Comparison of ENCODE assay signal across 1 cellular context in genomic region chr12:121490401-121491257, GRCh38.
TF ChIP-seq lines count a peak whose summit lies in the region.

No MANE protein-coding gene starts in this region.

TF ChIP-seq in HepG2, 621 proteins besides CTCF, POLR2A, EP300 and RAD21 (continued from another document and continues in another):
- TF ChIP-seq SMAD1 (CRISPR knock-in tag; IDR thresholded peaks at IDR 0.05; ENCODE audit: borderline replicate concordance, low read depth) (no peak), ATF3 (CRISPR knock-in tag; IDR thresholded peaks at IDR 0.05) (no peak), ZNF567 (CRISPR knock-in tag; IDR thresholded peaks at IDR 0.05; ENCODE audit: borderline replicate concordance) (no peak), GFI1 (CRISPR knock-in tag; IDR thresholded peaks at IDR 0.05; ENCODE audit: borderline replicate concordance) (peak; percentile 81), ZNF660 (CRISPR knock-in tag; IDR thresholded peaks at IDR 0.05; ENCODE audit: borderline replicate concordance, low read depth) (no peak), FOXJ3 (CRISPR knock-in tag; IDR thresholded peaks at IDR 0.05; ENCODE audit: borderline replicate concordance) (peak; percentile 73), SOX6 (IDR thresholded peaks at IDR 0.05) (no peak), SOX6 (CRISPR knock-in tag; IDR thresholded peaks at IDR 0.05) (peak; percentile 99), TARDBP (CRISPR knock-in tag; IDR thresholded peaks at IDR 0.05) (peak; percentile 52), PAX8 (CRISPR knock-in tag; IDR thresholded peaks at IDR 0.05; ENCODE audit: borderline replicate concordance) (no peak), ZNF800 (CRISPR knock-in tag; IDR thresholded peaks at IDR 0.05) (0 out of 2 replicates have a peak, but pooled peaks have one; percentile 42), SIX1 (CRISPR knock-in tag; IDR thresholded peaks at IDR 0.05; ENCODE audit: borderline replicate concordance) (peak; percentile 99), GZF1 (CRISPR knock-in tag; IDR thresholded peaks at IDR 0.05) (no peak), HHEX (CRISPR knock-in tag; IDR thresholded peaks at IDR 0.05) (peak; percentile 34), ZNF644 (CRISPR knock-in tag; IDR thresholded peaks at IDR 0.05; ENCODE audit: low read depth) (peak; percentile 76), ZBTB10 (CRISPR knock-in tag; IDR thresholded peaks at IDR 0.05; ENCODE audit: borderline replicate concordance) (0 out of 2 replicates have a peak, but pooled peaks have one; percentile 46), PPARG (CRISPR knock-in tag; conservative IDR thresholded peaks at IDR 0.05) (peak; percentile 89), ATF7 (IDR thresholded peaks at IDR 0.05) (no peak; the same call in 1 of the 2 replicates), ATF7 (CRISPR knock-in tag; IDR thresholded peaks at IDR 0.05) (peak; percentile 83), KAT8 (CRISPR knock-in tag; IDR thresholded peaks at IDR 0.05) (peak; percentile 72), NONO (IDR thresholded peaks at IDR 0.05) (no peak), NONO (CRISPR knock-in tag; conservative IDR thresholded peaks at IDR 0.05) (peak; percentile 60; the same call in 1 of the 2 replicates), ATF1 (CRISPR knock-in tag; IDR thresholded peaks at IDR 0.05) (0 out of 2 replicates have a peak, but pooled peaks have one; percentile 53), PHF5A (CRISPR knock-in tag; IDR thresholded peaks at IDR 0.05; ENCODE audit: low read depth, unreplicated experiment) (peak; percentile 35), ZNF546 (CRISPR knock-in tag; conservative IDR thresholded peaks at IDR 0.05) (0 out of 2 replicates have a peak, but pooled peaks have one; percentile 11), ELF3 (CRISPR knock-in tag; IDR thresholded peaks at IDR 0.05) (peak; percentile 60), ZNF609 (CRISPR knock-in tag; IDR thresholded peaks at IDR 0.05; ENCODE audit: borderline replicate concordance) (peak; percentile 94; the same call in 1 of the 2 replicates), ELF4 (CRISPR knock-in tag; IDR thresholded peaks at IDR 0.05; ENCODE audit: borderline replicate concordance) (no peak), FOXP4 (CRISPR knock-in tag; IDR thresholded peaks at IDR 0.05) (peak; percentile 94), HMG20B (CRISPR knock-in tag; conservative IDR thresholded peaks at IDR 0.05) (peak; percentile 69; the same call in 1 of the 2 replicates), ZNF136 (CRISPR knock-in tag; IDR thresholded peaks at IDR 0.05; ENCODE audit: low read depth) (no peak), DPF2 (CRISPR knock-in tag; IDR thresholded peaks at IDR 0.05; ENCODE audit: borderline replicate concordance, low read depth) (peak; percentile 55), FOXM1 (CRISPR knock-in tag; IDR thresholded peaks at IDR 0.05) (no peak), NBN (conservative IDR thresholded peaks at IDR 0.05) (no peak), ZSCAN5A (CRISPR knock-in tag; IDR thresholded peaks at IDR 0.05; ENCODE audit: borderline replicate concordance) (0 out of 2 replicates have a peak, but pooled peaks have one; percentile 51), MED13 (CRISPR knock-in tag; IDR thresholded peaks at IDR 0.05) (peak; percentile 87)
- TF ChIP-seq, protein P1, sequence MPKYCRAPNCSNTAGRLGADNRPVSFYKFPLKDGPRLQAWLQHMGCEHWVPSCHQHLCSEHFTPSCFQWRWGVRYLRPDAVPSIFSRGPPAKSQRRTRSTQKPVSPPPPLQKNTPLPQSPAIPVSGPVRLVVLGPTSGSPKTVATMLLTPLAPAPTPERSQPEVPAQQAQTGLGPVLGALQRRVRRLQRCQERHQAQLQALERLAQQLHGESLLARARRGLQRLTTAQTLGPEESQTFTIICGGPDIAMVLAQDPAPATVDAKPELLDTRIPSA (CRISPR knock-in tag; IDR thresholded peaks at IDR 0.05; ENCODE audit: borderline replicate concordance): no peak
- TF ChIP-seq, protein P2, sequence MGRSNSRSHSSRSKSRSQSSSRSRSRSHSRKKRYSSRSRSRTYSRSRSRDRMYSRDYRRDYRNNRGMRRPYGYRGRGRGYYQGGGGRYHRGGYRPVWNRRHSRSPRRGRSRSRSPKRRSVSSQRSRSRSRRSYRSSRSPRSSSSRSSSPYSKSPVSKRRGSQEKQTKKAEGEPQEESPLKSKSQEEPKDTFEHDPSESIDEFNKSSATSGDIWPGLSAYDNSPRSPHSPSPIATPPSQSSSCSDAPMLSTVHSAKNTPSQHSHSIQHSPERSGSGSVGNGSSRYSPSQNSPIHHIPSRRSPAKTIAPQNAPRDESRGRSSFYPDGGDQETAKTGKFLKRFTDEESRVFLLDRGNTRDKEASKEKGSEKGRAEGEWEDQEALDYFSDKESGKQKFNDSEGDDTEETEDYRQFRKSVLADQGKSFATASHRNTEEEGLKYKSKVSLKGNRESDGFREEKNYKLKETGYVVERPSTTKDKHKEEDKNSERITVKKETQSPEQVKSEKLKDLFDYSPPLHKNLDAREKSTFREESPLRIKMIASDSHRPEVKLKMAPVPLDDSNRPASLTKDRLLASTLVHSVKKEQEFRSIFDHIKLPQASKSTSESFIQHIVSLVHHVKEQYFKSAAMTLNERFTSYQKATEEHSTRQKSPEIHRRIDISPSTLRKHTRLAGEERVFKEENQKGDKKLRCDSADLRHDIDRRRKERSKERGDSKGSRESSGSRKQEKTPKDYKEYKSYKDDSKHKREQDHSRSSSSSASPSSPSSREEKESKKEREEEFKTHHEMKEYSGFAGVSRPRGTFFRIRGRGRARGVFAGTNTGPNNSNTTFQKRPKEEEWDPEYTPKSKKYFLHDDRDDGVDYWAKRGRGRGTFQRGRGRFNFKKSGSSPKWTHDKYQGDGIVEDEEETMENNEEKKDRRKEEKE (IDR thresholded peaks at IDR 0.05): no peak
- TF ChIP-seq, protein P3, sequence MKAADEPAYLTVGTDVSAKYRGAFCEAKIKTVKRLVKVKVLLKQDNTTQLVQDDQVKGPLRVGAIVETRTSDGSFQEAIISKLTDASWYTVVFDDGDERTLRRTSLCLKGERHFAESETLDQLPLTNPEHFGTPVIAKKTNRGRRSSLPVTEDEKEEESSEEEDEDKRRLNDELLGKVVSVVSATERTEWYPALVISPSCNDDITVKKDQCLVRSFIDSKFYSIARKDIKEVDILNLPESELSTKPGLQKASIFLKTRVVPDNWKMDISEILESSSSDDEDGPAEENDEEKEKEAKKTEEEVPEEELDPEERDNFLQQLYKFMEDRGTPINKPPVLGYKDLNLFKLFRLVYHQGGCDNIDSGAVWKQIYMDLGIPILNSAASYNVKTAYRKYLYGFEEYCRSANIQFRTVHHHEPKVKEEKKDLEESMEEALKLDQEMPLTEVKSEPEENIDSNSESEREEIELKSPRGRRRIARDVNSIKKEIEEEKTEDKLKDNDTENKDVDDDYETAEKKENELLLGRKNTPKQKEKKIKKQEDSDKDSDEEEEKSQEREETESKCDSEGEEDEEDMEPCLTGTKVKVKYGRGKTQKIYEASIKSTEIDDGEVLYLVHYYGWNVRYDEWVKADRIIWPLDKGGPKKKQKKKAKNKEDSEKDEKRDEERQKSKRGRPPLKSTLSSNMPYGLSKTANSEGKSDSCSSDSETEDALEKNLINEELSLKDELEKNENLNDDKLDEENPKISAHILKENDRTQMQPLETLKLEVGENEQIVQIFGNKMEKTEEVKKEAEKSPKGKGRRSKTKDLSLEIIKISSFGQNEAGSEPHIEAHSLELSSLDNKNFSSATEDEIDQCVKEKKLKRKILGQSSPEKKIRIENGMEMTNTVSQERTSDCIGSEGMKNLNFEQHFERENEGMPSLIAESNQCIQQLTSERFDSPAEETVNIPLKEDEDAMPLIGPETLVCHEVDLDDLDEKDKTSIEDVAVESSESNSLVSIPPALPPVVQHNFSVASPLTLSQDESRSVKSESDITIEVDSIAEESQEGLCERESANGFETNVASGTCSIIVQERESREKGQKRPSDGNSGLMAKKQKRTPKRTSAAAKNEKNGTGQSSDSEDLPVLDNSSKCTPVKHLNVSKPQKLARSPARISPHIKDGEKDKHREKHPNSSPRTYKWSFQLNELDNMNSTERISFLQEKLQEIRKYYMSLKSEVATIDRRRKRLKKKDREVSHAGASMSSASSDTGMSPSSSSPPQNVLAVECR (CRISPR knock-in tag; IDR thresholded peaks at IDR 0.05; ENCODE audit: borderline replicate concordance): peak; percentile 29; the same call in 1 of the 2 replicates
